ENCODE assay signal across 8 cellular contexts in genomic region chr4:10115657-10116624, GRCh38. TPM values are rescaled to one million over a fixed set of nuclear protein-coding genes. Genes with fewer than 3 reads are reported as not detected.
DNase-seq lines count a peak whose midpoint lies in the region; ATAC-seq, FAIRE-seq and TF ChIP-seq lines count a peak whose summit lies in the region.

No MANE protein-coding gene starts in this region.

- H3K23ac ChIP-seq in IMR-90 (ENCODE audit: low read depth, low read length): peak overlapping the region; percentile 94

- intact Hi-C loops in IMR-90 (cut with micrococcal nuclease) (loop anchor here (1.0 to 2.0 kb wide), 3 partner anchors 21 to 341 kb away; partner anchors contain the start of gene ZNF518B), HepG2 (cut with micrococcal nuclease; ENCODE audit: unreplicated experiment) (no loop called here)

- H3K27ac ChIP-seq in IMR-90 (ENCODE audit: insufficient read depth, low read length): peak overlapping the region; percentile 100
- H3K27ac ChIP-seq in caudate nucleus (ENCODE audit: low read depth, low read length): peak overlapping the region; percentile 81
- peak overlapping the region; percentile 71 for H3K27ac ChIP-seq in HepG2 (ENCODE audit: extremely low read length, insufficient read depth, low read length)

- FAIRE-seq in HepG2 (lab: Jason Lieb, UNC): no peak

- peak overlapping the region; percentile 98 for H3K9ac ChIP-seq in IMR-90 (ENCODE audit: low read depth, low read length)
- peak overlapping the region; percentile 86 for H3K9ac ChIP-seq in HepG2 (ENCODE audit: insufficient read depth, low read depth, low read length)

- 16% methylated on average over 19 of the region's 87 CpGs; no CpG with 5 or more reads in 1 of the 2 experiments for WGBS in IMR-90 (ENCODE audit: extremely low coverage in 2 of 2, insufficient read length in 1 of 2), 2 experiments
- WGBS in HepG2 (ENCODE audit: low lambda C conversion rate): 4% methylated on average over 14 of the region's 87 CpGs

- H4K91ac ChIP-seq in IMR-90 (ENCODE audit: insufficient read depth, low read depth, low read length): peak overlapping the region; percentile 90

- peak overlapping the region; percentile 82 for H3K18ac ChIP-seq in IMR-90 (ENCODE audit: low read depth, low read length)

- peak overlapping the region; percentile 50; the same call in 1 of the 2 replicates for H2BK20ac ChIP-seq in IMR-90 (ENCODE audit: low read depth, low read length)

- TF ChIP-seq EP300 in HepG2 (IDR thresholded peaks at IDR 0.05; ENCODE audit: low read depth in 2 of 2, low read length in 2 of 2): no peak
- no peak for TF ChIP-seq EP300 in HepG2 (CRISPR knock-in tag; IDR thresholded peaks at IDR 0.05; ENCODE audit: borderline replicate concordance)

- TF ChIP-seq RAD21 in IMR-90 (IDR thresholded peaks at IDR 0.05; ENCODE audit: low read length): no peak
- TF ChIP-seq RAD21 in HepG2 (CRISPR knock-in tag; IDR thresholded peaks at IDR 0.05): no peak

- peaks cover 28% of the 10 kb centered on the region for H3K4me1 ChIP-seq in IMR-90 (ENCODE audit: control insufficient read depth, insufficient read depth, low read length)
- H3K4me1 ChIP-seq in HepG2 (ENCODE audit: insufficient read depth, low read length): peaks cover 89% of the 10 kb centered on the region

- H3K9me3 ChIP-seq in IMR-90 (ENCODE audit: control insufficient read depth, insufficient read depth, low read length): no peaks in the 10 kb centered on the region
- H3K9me3 ChIP-seq in HepG2 (ENCODE audit: low read length): no peaks in the 10 kb centered on the region

- H3K4ac ChIP-seq in IMR-90 (ENCODE audit: low read depth, low read length): peak overlapping the region; percentile 97

- H4K5ac ChIP-seq in IMR-90 (ENCODE audit: low read depth, low read length): peak overlapping the region; percentile 72

- H2AFZ ChIP-seq in IMR-90 (replicated peaks; ENCODE audit: low read length, poor library complexity): peak overlapping the region; percentile 80
- no peak overlapping the region for H2AFZ ChIP-seq in HepG2 (ENCODE audit: low read length)

- BruUV-seq in IMR-90 (replicated peaks; lab: Mats Ljungman, UMichigan) (no TSS peak), HepG2 (replicated peaks; lab: Mats Ljungman, UMichigan) (no TSS peak)

- H3K56ac ChIP-seq in IMR-90 (ENCODE audit: extremely low read depth, insufficient read depth, low read length): peak overlapping the region; percentile 95

- CTCF ChIA-PET in IMR-90 (lab: Yijun Ruan, JAX): no interaction called here
- CTCF ChIA-PET in HepG2 (lab: Yijun Ruan, JAX; ENCODE audit: low intra/inter-chr PET ratio, low total read pairs): no interaction called here

- dilution Hi-C loops in IMR-90 (cut with HindIII; ENCODE audit: low sequenced_read_pairs, unreplicated experiment): no loop called here

- peaks cover 56% of the 10 kb centered on the region for H3K79me2 ChIP-seq in HepG2 (ENCODE audit: insufficient read depth, low read length)

- TF ChIP-seq POLR2A in IMR-90 (IDR thresholded peaks at IDR 0.05; ENCODE audit: low read depth, low read length) (no peak; the same call in 1 of the 2 replicates), HepG2 (IDR thresholded peaks at IDR 0.05; ENCODE audit: insufficient read depth in 1 of 2, low read depth in 2 of 2, low read length in 2 of 2) (no peak; a peak in 1 of 4 replicates)

- peak overlapping the region; percentile 45; the same call in 2 of the 3 replicates for H2BK15ac ChIP-seq in IMR-90 (ENCODE audit: low read depth, low read length)

- DNase-seq in G401 (ENCODE audit: low spot score): peak; percentile 20
- DNase-seq in IMR-90: no peak
- DNase-seq in caudate nucleus (lab: John Stamatoyannopoulos, UW): peak in 3 of 61 donors; percentile 12 to 41 (median 21)
- peak; percentile 58 for DNase-seq in HepG2 (ENCODE audit: low spot score)
- peak; percentile 60 to 72 (median 61) for DNase-seq in stimulated activated CD4-positive, alpha-beta T cell treated with anti-CD3 and anti-CD28 coated beads, TNF-alpha, amount 100 ng/mL, for 48 hours (ENCODE audit: low read depth in 3 of 3)
- DNase-seq in MV-4-11 (lab: John Stamatoyannopoulos, UW): no peak

- peak overlapping the region; percentile 76 for H2BK120ac ChIP-seq in IMR-90 (ENCODE audit: low read depth, low read length)

- peak overlapping the region; percentile 94 for H3K4me3 ChIP-seq in IMR-90 (ENCODE audit: insufficient read depth, low read depth, low read length)
- H3K4me3 ChIP-seq in WI38 (ENCODE audit: low read depth, low read length): peak overlapping the region; percentile 69
- H3K4me3 ChIP-seq in HepG2 (replicated peaks in 1 of 3; ENCODE audit: insufficient read depth in 1 of 3, low read depth in 2 of 3, low read length in 3 of 3): peak overlapping the region; percentile 74 to 93 (median 88)

- H3K9me1 ChIP-seq in IMR-90 (ENCODE audit: insufficient read depth, low read length): peaks cover 23% of the 10 kb centered on the region

- peak overlapping the region; percentile 89 for H2BK5ac ChIP-seq in IMR-90 (ENCODE audit: low read depth, low read length, poor library complexity, severe bottlenecking)

- H2AK5ac ChIP-seq in IMR-90 (ENCODE audit: low read depth, low read length): peak overlapping the region; percentile 98

- no peaks in the 10 kb centered on the region for H3K27me3 ChIP-seq in IMR-90 (ENCODE audit: control insufficient read depth, insufficient read depth, low read length)
- H3K27me3 ChIP-seq in HepG2 (ENCODE audit: control insufficient read depth in 1 of 2, insufficient read depth in 2 of 2, low read length in 2 of 2): no peaks in the 10 kb centered on the region

- H3K4me2 ChIP-seq in IMR-90 (ENCODE audit: low read depth, low read length) (peak overlapping the region; percentile 86), HepG2 (ENCODE audit: low read depth, low read length) (peak overlapping the region; percentile 92)

- H3K36me3 ChIP-seq in IMR-90 (ENCODE audit: control insufficient read depth, insufficient read depth, low read length): peaks cover 50% of the 10 kb centered on the region
- H3K36me3 ChIP-seq in HepG2 (replicated peaks in 1 of 2; ENCODE audit: control insufficient read depth in 1 of 2, insufficient read depth in 2 of 2, low read length in 2 of 2): peaks cover 20 to 42% of the 10 kb centered on the region in 2 experiments

- peak overlapping the region; percentile 82 to 95 for H4K8ac ChIP-seq in IMR-90 (ENCODE audit: low read depth in 2 of 2, low read length in 2 of 2)

- no peak for TF ChIP-seq CTCF in IMR-90 (conservative IDR thresholded peaks at IDR 0.05; ENCODE audit: low read depth, low read length)
- no peak for TF ChIP-seq CTCF in WI38 (IDR thresholded peaks at IDR 0.05; ENCODE audit: low read depth, low read length)
- no peak for TF ChIP-seq CTCF in HepG2 (CRISPR knock-in tag; IDR thresholded peaks at IDR 0.05)

- POLR2A ChIA-PET in IMR-90 (lab: Charles Lee; ENCODE audit: unreplicated experiment) (interaction anchor here (0.9 to 3.0 kb wide), 7 partner anchors 8 to 43 kb away, joined by 3 to 23 read pairs (median 3); no protein-coding TSS in a partner anchor), HepG2 (lab: Yijun Ruan, JAX) (interaction anchor here (0.7 to 4.5 kb wide), 12 partner anchors 11 to 963 kb away, joined by 3 to 29 read pairs (median 4); partner anchors contain the start of gene SLC2A9)

- H4K20me1 ChIP-seq in IMR-90 (ENCODE audit: insufficient read depth, low read length) (peaks cover 52% of the 10 kb centered on the region), HepG2 (ENCODE audit: insufficient read depth, low read length) (peaks cover 13% of the 10 kb centered on the region; the same call in 1 of the 2 replicates)

- H3K14ac ChIP-seq in IMR-90 (replicated peaks; ENCODE audit: low read depth, low read length): peak overlapping the region; percentile 98

- peaks cover 0 to 49% of the 10 kb centered on the region in 2 experiments; a peak in 3 of 4 replicates for H3K79me1 ChIP-seq in IMR-90 (ENCODE audit: low read depth in 1 of 2, low read length in 2 of 2)

- in situ Hi-C loops in G401 (cut with HindIII; ENCODE audit: low sequenced_read_pairs): no loop called here
- in situ Hi-C loops in IMR-90 (cut with MboI; ENCODE audit: low sequenced_read_pairs): no loop called here
- in situ Hi-C loops in HepG2 (cut with HindIII; ENCODE audit: extremely low pct_ligation_motif_present, low pct_unique_long_range_greater_than_20kb): no loop called here

- peak; percentile 35 for ATAC-seq in GM21576 (IDR thresholded peaks at IDR 0.05; ENCODE audit: unreplicated experiment)
- peak; percentile 58 for ATAC-seq in IMR-90 (ENCODE audit: low read depth)
- peak; percentile 66 for ATAC-seq in HepG2

- peak overlapping the region; percentile 99 for H2AK9ac ChIP-seq in IMR-90 (replicated peaks; ENCODE audit: low read depth, low read length, poor library complexity)

TF ChIP-seq in HepG2, 621 proteins besides CTCF, POLR2A, EP300 and RAD21 (continues in another document):
- no peak for TF ChIP-seq RBM39 (IDR thresholded peaks at IDR 0.05; ENCODE audit: low read depth, low read length, poor library complexity, severe bottlenecking)

RNA-seq across cellular contexts. Expression of gene WDR1, which starts 0.7 kb away (rescaled TPM):
- total RNA-seq in G401 (2014; rRNA removed; shearing (Covaris generic)): 300 and 383 TPM in 2 replicates
- total RNA-seq in IMR-90 (2012; rRNA removed) (782 and 992 TPM in 2 replicates), HepG2 (2016; rRNA removed; fragmentation: Illumina TruSeq; extraction: Trizol) (106 and 120 TPM in 2 replicates)
- polyA plus RNA-seq in IMR-90 (2012; rRNA removed) (725 and 739 TPM in 2 replicates), HepG2 (2011; rRNA removed) (198 and 199 TPM in 2 replicates)
- polyA plus RNA-seq in IMR-90 (2012; cell fraction: cytosol; rRNA removed): 709 and 1,014 TPM in 2 replicates
- polyA plus RNA-seq in IMR-90 (2012; cell fraction: nucleus; rRNA removed; ENCODE audit: low replicate concordance): 487 and 886 TPM in 2 replicates
- 50.7 and 51.7 TPM in 2 replicates for total RNA-seq in HepG2 (2016; cell fraction: cytosol; rRNA removed; fragmentation: Illumina TruSeq; extraction: Trizol; ENCODE audit: low read depth)
- 98.1 and 109 TPM in 2 replicates for total RNA-seq in HepG2 (2016; cell fraction: insoluble cytoplasmic fraction; rRNA removed; fragmentation: Illumina TruSeq; extraction: Trizol)
- 54.9 and 56.0 TPM in 2 replicates for total RNA-seq in HepG2 (2016; cell fraction: membrane; rRNA removed; fragmentation: Illumina TruSeq; extraction: Trizol)
- total RNA-seq in HepG2 (2016; cell fraction: nucleus; rRNA removed; fragmentation: Illumina TruSeq; extraction: Trizol): 57.3 and 65.4 TPM in 2 replicates
- polyA plus RNA-seq in HepG2 (2011; cell fraction: cytosol; rRNA removed): 187 and 226 TPM in 2 replicates
- 166 and 177 TPM in 2 replicates for polyA plus RNA-seq in HepG2 (2011; cell fraction: nucleus; rRNA removed)
- 117 and 122 TPM in 2 replicates for polyA plus RNA-seq in HepG2 (2012)
- 33.9 and 35.4 TPM in 2 replicates for polyA plus RNA-seq in HepG2 (2016; cell fraction: cytosol; fragmentation: Illumina TruSeq; extraction: Trizol; ENCODE audit: low read depth)
- polyA plus RNA-seq in HepG2 (2016; cell fraction: insoluble cytoplasmic fraction; fragmentation: Illumina TruSeq; extraction: Trizol; ENCODE audit: low read depth): 136 and 179 TPM in 2 replicates
- polyA plus RNA-seq in HepG2 (2016; cell fraction: membrane; fragmentation: Illumina TruSeq; extraction: Trizol; ENCODE audit: low read depth): 47.7 and 51.7 TPM in 2 replicates
- 118 and 124 TPM in 2 replicates for polyA plus RNA-seq in HepG2 (2016; cell fraction: nucleus; fragmentation: Illumina TruSeq; extraction: Trizol; ENCODE audit: insufficient read depth, low read depth)
- polyA minus RNA-seq in HepG2 (2011; rRNA and poly(A)+ RNA removed; ENCODE audit: low replicate concordance): 149 and 296 TPM in 2 replicates
- 111 and 136 TPM in 2 replicates for polyA minus RNA-seq in HepG2 (2011; cell fraction: cytosol; rRNA and poly(A)+ RNA removed)
- polyA minus RNA-seq in HepG2 (2011; cell fraction: nucleus; rRNA and poly(A)+ RNA removed): 82.2 and 96.2 TPM in 2 replicates

Comparison
In these comparisons a context has a peak if more than half of its experiments do, and no peak if none do; other contexts are left out.
1. DNase-seq: peak in G401 (single experiment), HepG2 (single experiment) and stimulated activated CD4-positive, alpha-beta T cell treated with anti-CD3 and anti-CD28 coated beads, TNF-alpha, amount 100 ng/mL, for 48 hours (3 of 3); none in IMR-90 (single experiment) and MV-4-11 (single experiment).
2. Peak in every context shown above with its lines, with median percentiles within 50 percentile points of each other: ATAC-seq, H3K27ac ChIP-seq and H3K4me3 ChIP-seq.